Comparison of ENCODE assay signal across 23 cellular contexts in the genomic region with DNA sequence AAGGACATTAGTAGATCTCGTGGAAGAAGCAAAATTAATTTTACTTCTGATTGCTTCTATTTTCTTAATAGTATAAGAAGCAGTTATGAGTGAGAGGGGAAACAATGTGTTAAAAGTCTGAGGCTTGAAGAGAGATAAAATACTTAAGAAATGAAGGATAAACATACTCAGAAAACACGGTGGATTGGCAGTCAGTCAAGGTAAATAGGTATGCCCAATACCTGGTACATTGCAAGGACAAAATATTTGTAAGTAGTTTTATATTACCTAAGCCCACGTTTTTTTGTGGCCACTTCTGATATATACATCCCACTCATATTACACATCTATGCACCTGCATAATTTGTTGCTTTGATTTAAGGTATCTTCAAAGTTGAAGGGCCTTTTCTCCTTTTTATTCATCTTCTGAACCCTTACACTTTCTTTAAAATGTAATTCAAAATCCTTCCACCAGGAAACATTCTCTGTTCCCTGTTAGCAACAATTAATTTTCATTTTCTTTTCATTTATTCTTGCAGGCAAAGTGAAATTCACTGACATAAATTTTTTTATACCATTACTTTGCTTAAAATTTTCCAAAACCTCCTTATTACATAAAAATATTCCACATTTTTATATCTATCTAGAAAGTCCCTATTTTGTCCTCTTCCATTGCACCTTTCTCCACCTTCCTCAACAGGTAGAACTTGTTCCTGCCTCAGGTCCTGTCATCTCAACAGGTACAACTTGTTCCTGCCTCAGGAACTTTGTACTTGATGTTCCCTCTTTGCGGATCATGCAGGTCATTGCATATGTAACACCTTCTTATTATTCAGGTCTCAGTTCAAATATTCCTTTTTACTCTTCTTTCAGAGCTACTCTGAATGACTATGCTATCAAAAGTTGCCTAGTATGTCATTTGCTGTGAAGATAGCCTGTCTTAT.
A peak's percentile ranks its signal among the peaks of the same experiment; 100 is the strongest.
DNase-seq lines count a peak whose midpoint lies in the region; ATAC-seq, FAIRE-seq and TF ChIP-seq lines count a peak whose summit lies in the region.
"Had no signal": no experiment of that assay in that cellular context is flagged by ENCODE, and none has a peak within 500 bp of the region (broad histone marks: within the 10 kb centered on the region; RNA-seq: fewer than 3 reads in every experiment).

No MANE protein-coding gene starts in this region.

- H3K18ac ChIP-seq in IMR-90 (ENCODE audit: low read depth, low read length) = no peak overlapping the region

- H4K8ac ChIP-seq in IMR-90 (ENCODE audit: low read depth in 2 of 2, low read length in 2 of 2) = no peak overlapping the region

- no peak overlapping the region for H2AK5ac ChIP-seq in IMR-90 (ENCODE audit: low read depth, low read length)

- in situ Hi-C loops in IMR-90 (cut with MboI; ENCODE audit: low sequenced_read_pairs) = loop anchor here (25.0 kb wide), 1 partner anchor 926 kb away; no protein-coding TSS in a partner anchor

- no peak overlapping the region for H3K23ac ChIP-seq in IMR-90 (ENCODE audit: low read depth, low read length)

- TF ChIP-seq RAD21 in IMR-90 (IDR thresholded peaks at IDR 0.05; ENCODE audit: low read length) = no peak

- H2AK9ac ChIP-seq in IMR-90 (replicated peaks; ENCODE audit: low read depth, low read length, poor library complexity) = no peak overlapping the region

- no peak overlapping the region for H3K4ac ChIP-seq in IMR-90 (ENCODE audit: low read depth, low read length)

- no peaks in the 10 kb centered on the region for H3K27me3 ChIP-seq in AG04450 (ENCODE audit: control insufficient read depth, insufficient read depth, low read length)
- H3K27me3 ChIP-seq in IMR-90 (ENCODE audit: control insufficient read depth, insufficient read depth, low read length) = no peaks in the 10 kb centered on the region
- H3K27me3 ChIP-seq in pancreas = no peaks in the 10 kb centered on the region
- H3K27me3 ChIP-seq: adrenal gland had no signal

- TF ChIP-seq POLR2A in IMR-90 (IDR thresholded peaks at IDR 0.05; ENCODE audit: low read depth, low read length) = no peak

- H2BK5ac ChIP-seq in IMR-90 (ENCODE audit: low read depth, low read length, poor library complexity, severe bottlenecking) = no peak overlapping the region

- no peaks in the 10 kb centered on the region for H3K36me3 ChIP-seq in IMR-90 (ENCODE audit: control insufficient read depth, insufficient read depth, low read length)
- no peaks in the 10 kb centered on the region for H3K36me3 ChIP-seq in pancreas
- H3K36me3 ChIP-seq: adrenal gland had no signal

- no peak overlapping the region for H4K91ac ChIP-seq in IMR-90 (ENCODE audit: insufficient read depth, low read depth, low read length)

- no peak overlapping the region for H2BK20ac ChIP-seq in IMR-90 (ENCODE audit: low read depth, low read length)

- no peak overlapping the region for H2BK120ac ChIP-seq in IMR-90 (ENCODE audit: low read depth, low read length)

- H3K14ac ChIP-seq in IMR-90 (replicated peaks; ENCODE audit: low read depth, low read length) = no peak overlapping the region

- H2BK15ac ChIP-seq in IMR-90 (ENCODE audit: low read depth, low read length) = no peak overlapping the region

- H3K4me1 ChIP-seq in IMR-90 (ENCODE audit: control insufficient read depth, insufficient read depth, low read length) (no peaks in the 10 kb centered on the region), pancreas (peaks cover 0 to 26% (median 20%) of the 10 kb centered on the region in 3 donors)
- H3K4me1 ChIP-seq: adrenal gland had no signal

- H3K56ac ChIP-seq in IMR-90 (ENCODE audit: extremely low read depth, insufficient read depth, low read length) = no peak overlapping the region

- FAIRE-seq in pancreas (lab: Jason Lieb, UNC) = no peak
- FAIRE-seq: GM18507, kidney had no signal

- H4K5ac ChIP-seq in IMR-90 (ENCODE audit: low read depth, low read length) = no peak overlapping the region

- no TSS peak for BruUV-seq in IMR-90 (replicated peaks; lab: Mats Ljungman, UMichigan)

- no peaks in the 10 kb centered on the region for H3K9me1 ChIP-seq in IMR-90 (ENCODE audit: insufficient read depth, low read length)

- no peaks in the 10 kb centered on the region for H3K9me3 ChIP-seq in AG04450 (ENCODE audit: control insufficient read depth, insufficient read depth, low read length)
- no peaks in the 10 kb centered on the region for H3K9me3 ChIP-seq in IMR-90 (ENCODE audit: control insufficient read depth, insufficient read depth, low read length)
- no peaks in the 10 kb centered on the region for H3K9me3 ChIP-seq in pancreas
- H3K9me3 ChIP-seq: adrenal gland had no signal

- H3K4me2 ChIP-seq in IMR-90 (ENCODE audit: low read depth, low read length) = no peak overlapping the region

- no peak overlapping the region for H3K4me3 ChIP-seq in AG04450 (ENCODE audit: low read depth, low read length)
- H3K4me3 ChIP-seq in IMR-90 (ENCODE audit: insufficient read depth, low read depth, low read length) = no peak overlapping the region
- no peak overlapping the region for H3K4me3 ChIP-seq in pancreas
- H3K4me3 ChIP-seq: adrenal gland had no signal

- TF ChIP-seq CTCF in AG04450 (IDR thresholded peaks at IDR 0.05; ENCODE audit: low read depth, low read length) (peak; percentile 22; the same call in 1 of the 2 replicates), IMR-90 (conservative IDR thresholded peaks at IDR 0.05; ENCODE audit: low read depth, low read length) (0 out of 2 replicates have a peak, but pooled peaks have one; percentile 18), pancreas (IDR thresholded peaks at IDR 0.05) (peak in 1 of 4 donors; percentile 6)

- DNase-seq in AG04450 (ENCODE audit: low read depth, low spot score) (no peak), IMR-90 (no peak), pancreas (peak in 1 of 6 donors; percentile 49), DMS153 (lab: John Stamatoyannopoulos, UW) (no peak), DMS153 treated with DMSO at 0.1 percent for 48 hours (lab: John Stamatoyannopoulos, UW; ENCODE audit: unreplicated experiment) (no peak)
- DNase-seq in NK-92 treated with Interleukin-12 subunit alpha and Interleukin-12 subunit beta, amount 100 ng/mL, for 24 hours (lab: John Stamatoyannopoulos, UW) = no peak
- DNase-seq: activated CD4-positive, alpha-beta T cell treated with anti-CD3 and anti-CD28 coated beads, Interleukin-2, amount 50 U/mL, for 1 hour; activated CD8-positive, alpha-beta memory T cell treated with anti-CD3 and anti-CD28 coated beads, Interleukin-2, amount 50 U/mL, for 4 hours; activated effector memory CD4-positive, alpha-beta T cell treated with Interleukin-2 at 50 U/mL for 16 hours; adrenal gland; cerebellar nuclear complex; EL; KBM-7; kidney; naive thymus-derived CD8-positive, alpha-beta T cell; NCI-H2081; NCI-H524 treated with DMSO at 0.1 percent for 48 hours; Right ventricle myocardium superior; stimulated activated CD4-positive, alpha-beta T cell treated with anti-CD3 and anti-CD28 coated beads, Interleukin-12 subunit alpha, Interleukin-12 subunit beta, amount 100 ng/mL, for 4 hours; stimulated activated CD8-positive, alpha-beta memory T cell treated with anti-CD3 and anti-CD28 coated beads, Interleukin-4, amount 100 ng/mL, for 48 hours had no signal

- ATAC-seq in IMR-90 (ENCODE audit: low read depth) (no peak), esophagus mucosa (peak; percentile 90), pancreas (peak; percentile 67 to 83 (median 72)), GM21529 (IDR thresholded peaks at IDR 0.05; ENCODE audit: unreplicated experiment) (no peak)
- ATAC-seq: naive thymus-derived CD8-positive, alpha-beta T cell had no signal

- no peak overlapping the region for H2AFZ ChIP-seq in IMR-90 (replicated peaks; ENCODE audit: low read length, poor library complexity)

- dilution Hi-C loops in IMR-90 (cut with HindIII; ENCODE audit: low sequenced_read_pairs, unreplicated experiment) = no loop called here

- intact Hi-C loops in IMR-90 (cut with micrococcal nuclease) (no loop called here), pancreas (cut with DNase I) (no loop called here)

- POLR2A ChIA-PET in AG04450 (lab: Yijun Ruan, JAX) = no interaction called here
- POLR2A ChIA-PET in IMR-90 (lab: Charles Lee; ENCODE audit: unreplicated experiment) = no interaction called here

- H3K27ac ChIP-seq in AG04450 (ENCODE audit: low read depth, low read length) (no peak overlapping the region), IMR-90 (ENCODE audit: insufficient read depth, low read length) (no peak overlapping the region), pancreas (peak overlapping the region in 1 of 4 donors; percentile 35)
- H3K27ac ChIP-seq: adrenal gland had no signal

- H3K79me1 ChIP-seq in IMR-90 (ENCODE audit: low read depth in 1 of 2, low read length in 2 of 2) = no peaks in the 10 kb centered on the region

- CTCF ChIA-PET in AG04450 (lab: Charles Lee) (interaction anchor here (1.0 kb wide), 1 partner anchor 14 kb away, joined by 4 read pairs; no protein-coding TSS in a partner anchor), IMR-90 (lab: Yijun Ruan, JAX) (no interaction called here)

- 80% methylated on average over 1 of the region's 4 CpGs; no CpG with 5 or more reads in 1 of the 2 experiments for WGBS in IMR-90 (ENCODE audit: extremely low coverage in 2 of 2, insufficient read length in 1 of 2), 2 experiments
- 21 to 26% methylated on average over 4 of the region's 4 CpGs for WGBS in pancreas, 2 donors

- no peak overlapping the region for H3K9ac ChIP-seq in IMR-90 (ENCODE audit: low read depth, low read length)

- H4K20me1 ChIP-seq in IMR-90 (ENCODE audit: insufficient read depth, low read length) = no peaks in the 10 kb centered on the region

TF ChIP-seq in IMR-90, 13 proteins besides CTCF, POLR2A, EP300 and RAD21:
- TF ChIP-seq CEBPB (IDR thresholded peaks at IDR 0.05; ENCODE audit: low read depth, low read length) = no peak
- no peak for TF ChIP-seq FOS (IDR thresholded peaks at IDR 0.05; ENCODE audit: low read depth, low read length)
- TF ChIP-seq RCOR1 (IDR thresholded peaks at IDR 0.05; ENCODE audit: insufficient replicate concordance, low read length) = no peak
- no peak for TF ChIP-seq CHD1 (IDR thresholded peaks at IDR 0.05; ENCODE audit: low read depth, low read length)

Comparison
In these comparisons a context has a peak if more than half of its experiments do, and no peak if none do; other contexts are left out.
1. ATAC-seq: peak in esophagus mucosa (single experiment) and pancreas (4 of 4); none in IMR-90 (single experiment) and GM21529 (single experiment).